Comparison of ENCODE assay signal across 2 cellular contexts in the genomic region with DNA sequence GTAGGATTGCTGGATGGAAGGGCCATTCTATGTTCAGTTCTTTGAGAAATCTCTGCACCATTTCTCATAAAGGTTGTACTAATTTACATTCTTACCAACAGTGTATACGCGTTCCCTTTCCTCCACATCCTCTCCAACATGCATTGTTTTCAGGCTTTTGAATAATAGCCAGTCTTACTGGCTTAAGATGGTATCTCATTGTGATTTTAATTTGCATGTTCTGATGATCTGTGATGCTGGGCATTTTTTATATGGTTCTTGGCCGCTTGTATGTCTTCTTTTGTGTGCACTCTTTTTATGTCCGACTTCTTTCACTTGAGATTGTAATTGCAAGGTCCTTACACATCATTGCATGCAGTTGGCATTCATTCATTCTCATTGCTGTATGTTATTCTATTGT.
TF ChIP-seq lines count a peak whose summit lies in the region.

No MANE protein-coding gene starts in this region.

TF ChIP-seq in GM12878, 131 proteins besides CTCF, POLR2A, EP300 and RAD21:
- TF ChIP-seq USF1 (IDR thresholded peaks at IDR 0.05; ENCODE audit: borderline replicate concordance, extremely low read length, insufficient read depth, low read depth, low read length) (no peak), RUNX3 (IDR thresholded peaks at IDR 0.05; ENCODE audit: low read length) (no peak), IKZF1 (conservative IDR thresholded peaks at IDR 0.05) (no peak), NFYA (IDR thresholded peaks at IDR 0.05; ENCODE audit: borderline replicate concordance, low read depth, low read length) (no peak), BRCA1 (IDR thresholded peaks at IDR 0.05; ENCODE audit: low read depth, low read length) (no peak), SREBF1 (IDR thresholded peaks at IDR 0.05; ENCODE audit: low read length) (no peak), EZH2 (IDR thresholded peaks at IDR 0.05; ENCODE audit: borderline replicate concordance, control insufficient read depth, low read depth, low read length) (no peak)

TF ChIP-seq in endothelial cell of umbilical vein, 7 proteins besides CTCF, POLR2A, EP300 and RAD21:
- no peak for TF ChIP-seq EZH2 (IDR thresholded peaks at IDR 0.05; ENCODE audit: borderline replicate concordance, low read depth, low read length, severe bottlenecking)
- no peak for TF ChIP-seq GATA2 (IDR thresholded peaks at IDR 0.05; ENCODE audit: insufficient read depth, insufficient read length, low read depth, low read length)
- TF ChIP-seq POLR2AphosphoS5 (IDR thresholded peaks at IDR 0.05; ENCODE audit: insufficient read depth, low read depth, low read length): no peak
- no peak for TF ChIP-seq MYC (IDR thresholded peaks at IDR 0.05; ENCODE audit: low read depth, low read length)
